Comparison of ENCODE assay signal across 18 cellular contexts in genomic region chr16:86064431-86065250, GRCh38.
"Had no signal": no experiment of that assay in that cellular context is flagged by ENCODE, and none has a peak within 500 bp of the region (broad histone marks: within the 10 kb centered on the region; RNA-seq: fewer than 3 reads in every experiment).

No MANE protein-coding gene starts in this region.

- DNase-seq: activated CD4-positive, alpha-beta T cell treated with anti-CD3 and anti-CD28 coated beads for 48 hours; activated CD8-positive, alpha-beta T cell treated with anti-CD3 and anti-CD28 coated beads for 36 hours; activated effector memory CD4-positive, alpha-beta T cell treated with Interleukin-2 at 50 U/mL for 16 hours; activated T-cell treated with anti-CD3 and anti-CD28 coated beads, Interleukin-2, amount 50 U/mL, for 4 hours; effector CD8-positive, alpha-beta T cell; foreskin keratinocyte; immature natural killer cell; left cardiac atrium; naive thymus-derived CD4-positive, alpha-beta T cell; nucleus accumbens; right cardiac atrium; T-helper 2 cell; testis; upper lobe of left lung had no signal

- H3K9me3 Mint-ChIP-seq: activated CD8-positive, alpha-beta T cell treated with anti-CD3 and anti-CD28 coated beads for 36 hours; activated T-cell treated with anti-CD3 and anti-CD28 coated beads, Interleukin-2, amount 50 U/mL, for 4 hours; naive thymus-derived CD4-positive, alpha-beta T cell; stimulated activated naive CD8-positive, alpha-beta T cell treated with anti-CD3 and anti-CD28 coated beads, Interleukin-15, Interleukin-2, amounts not matched to agents 100 ng/mL and 50 ng/mL, for 24 hours had no signal

- H3K36me3 Mint-ChIP-seq: activated naive CD8-positive, alpha-beta T cell; brain; immature natural killer cell; WTC11 had no signal

- H3K27me3 Mint-ChIP-seq: stimulated activated naive CD8-positive, alpha-beta T cell treated with anti-CD3 and anti-CD28 coated beads, Interleukin-15, Interleukin-2, amounts not matched to agents 100 ng/mL and 50 ng/mL, for 24 hours had no signal

- H3K27ac Mint-ChIP-seq: activated CD8-positive, alpha-beta T cell treated with anti-CD3 and anti-CD28 coated beads for 36 hours; activated naive CD8-positive, alpha-beta T cell; brain; immature natural killer cell; naive thymus-derived CD4-positive, alpha-beta T cell; stimulated activated naive CD8-positive, alpha-beta T cell treated with anti-CD3 and anti-CD28 coated beads, Interleukin-15, Interleukin-2, amounts not matched to agents 100 ng/mL and 50 ng/mL, for 24 hours; WTC11 had no signal

- H3K4me1 Mint-ChIP-seq: immature natural killer cell; naive thymus-derived CD4-positive, alpha-beta T cell; WTC11 had no signal

- ATAC-seq: activated CD8-positive, alpha-beta T cell treated with anti-CD3 and anti-CD28 coated beads for 36 hours; activated T-cell treated with anti-CD3 and anti-CD28 coated beads, Interleukin-2, amount 50 U/mL, for 4 hours; foreskin keratinocyte; naive thymus-derived CD4-positive, alpha-beta T cell; right cardiac atrium; WTC11 had no signal

- H3K4me3 Mint-ChIP-seq: activated CD8-positive, alpha-beta T cell treated with anti-CD3 and anti-CD28 coated beads for 36 hours; activated naive CD8-positive, alpha-beta T cell; activated T-cell treated with anti-CD3 and anti-CD28 coated beads, Interleukin-2, amount 50 U/mL, for 4 hours; brain; immature natural killer cell; stimulated activated naive CD8-positive, alpha-beta T cell treated with anti-CD3 and anti-CD28 coated beads, Interleukin-15, Interleukin-2, amounts not matched to agents 100 ng/mL and 50 ng/mL, for 24 hours; WTC11 had no signal
